Comparison of ENCODE assay signal across 19 cellular contexts in the genomic region with DNA sequence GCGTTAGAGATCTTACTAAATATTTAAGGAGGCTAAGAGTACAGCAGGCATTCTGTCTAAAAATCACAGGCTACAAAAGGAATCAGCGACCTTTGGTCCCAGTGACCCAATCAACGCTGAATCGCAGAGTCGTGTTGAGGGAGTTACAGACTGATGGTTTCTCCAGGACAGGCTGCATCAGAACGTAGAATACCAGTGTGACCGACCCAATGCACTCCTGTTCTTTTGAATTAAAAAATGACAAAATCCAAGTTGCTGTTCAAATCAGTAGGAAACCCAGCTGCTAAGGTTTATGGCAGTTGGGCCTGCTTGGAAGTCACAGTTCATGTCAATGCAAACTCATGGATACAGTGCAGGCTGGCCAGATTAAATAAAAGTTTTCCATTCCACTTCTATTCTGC.
"Had no signal": no experiment of that assay in that cellular context is flagged by ENCODE, and none has a peak within 500 bp of the region (broad histone marks: within the 10 kb centered on the region; RNA-seq: fewer than 3 reads in every experiment).

No MANE protein-coding gene starts in this region.

- DNase-seq: cortex of kidney; dorsolateral prefrontal cortex; effector CD8-positive, alpha-beta T cell; foreskin melanocyte; head of caudate nucleus; hippocampal formation; left colon; mammary epithelial cell; mucosa of descending colon; naive thymus-derived CD8-positive, alpha-beta T cell; stimulated activated CD4-positive, alpha-beta T cell treated with anti-CD3 and anti-CD28 coated beads, Interleukin-4, amount 100 ng/mL, for 1 hour; stimulated activated CD8-positive, alpha-beta memory T cell treated with anti-CD3 and anti-CD28 coated beads, Interleukin-4, amount 100 ng/mL, for 48 hours; stimulated activated naive CD8-positive, alpha-beta T cell treated with anti-CD3 and anti-CD28 coated beads, Interleukin-15, Interleukin-2, amounts not matched to agents 100 U/mL and 50 U/mL, for 24 hours; thyroid gland; upper lobe of left lung; uterus had no signal

- H3K27ac ChIP-seq: dorsolateral prefrontal cortex, neutrophil, suprapubic skin, thyroid gland, upper lobe of left lung, uterus had no signal

- H3K27me3 ChIP-seq: thyroid gland, upper lobe of left lung, uterus had no signal

- H3K4me1 ChIP-seq: suprapubic skin, thyroid gland, uterus had no signal

- H3K9me3 ChIP-seq: mucosa of descending colon, neutrophil, suprapubic skin, thyroid gland, upper lobe of left lung, uterus had no signal

- H3K36me3 ChIP-seq: neutrophil, suprapubic skin, thyroid gland, upper lobe of left lung, uterus had no signal

- ATAC-seq: left colon; mucosa of descending colon; naive thymus-derived CD8-positive, alpha-beta T cell; stimulated activated effector memory CD8-positive, alpha-beta T cell treated with anti-CD3 and anti-CD28 coated beads, Interleukin-12 subunit alpha, Interleukin-12 subunit beta, amount 100 ng/mL, for 72 hours; stimulated activated naive CD8-positive, alpha-beta T cell treated with anti-CD3 and anti-CD28 coated beads, Interleukin-15, Interleukin-2, amounts not matched to agents 100 U/mL and 50 U/mL, for 24 hours had no signal

- H3K4me3 ChIP-seq: dorsolateral prefrontal cortex, mucosa of descending colon, suprapubic skin, thyroid gland, upper lobe of left lung, uterus had no signal

- H3K4me3 Mint-ChIP-seq: naive thymus-derived CD8-positive, alpha-beta T cell; stimulated activated effector memory CD8-positive, alpha-beta T cell treated with anti-CD3 and anti-CD28 coated beads, Interleukin-12 subunit alpha, Interleukin-12 subunit beta, amount 100 ng/mL, for 72 hours had no signal

- H3K4me1 Mint-ChIP-seq: stimulated activated effector memory CD8-positive, alpha-beta T cell treated with anti-CD3 and anti-CD28 coated beads, Interleukin-12 subunit alpha, Interleukin-12 subunit beta, amount 100 ng/mL, for 72 hours had no signal

- H3K36me3 Mint-ChIP-seq: stimulated activated effector memory CD8-positive, alpha-beta T cell treated with anti-CD3 and anti-CD28 coated beads, Interleukin-12 subunit alpha, Interleukin-12 subunit beta, amount 100 ng/mL, for 72 hours had no signal

- H3K27ac Mint-ChIP-seq: naive thymus-derived CD8-positive, alpha-beta T cell; stimulated activated effector memory CD8-positive, alpha-beta T cell treated with anti-CD3 and anti-CD28 coated beads, Interleukin-12 subunit alpha, Interleukin-12 subunit beta, amount 100 ng/mL, for 72 hours had no signal
